In genomic region chr6:125812394-125813231, GRCh38 we compare ENCODE assay signal across 9 cellular contexts. TPM values are rescaled to one million over a fixed set of nuclear protein-coding genes. Genes with fewer than 3 reads are reported as not detected.
DNase-seq lines count a peak whose midpoint lies in the region; ATAC-seq, FAIRE-seq and TF ChIP-seq lines count a peak whose summit lies in the region.
"Had no signal": no experiment of that assay in that cellular context is flagged by ENCODE, and none has a peak within 500 bp of the region (broad histone marks: within the 10 kb centered on the region; RNA-seq: fewer than 3 reads in every experiment).

No MANE protein-coding gene starts in this region.

- no peaks in the 10 kb centered on the region for H3K27me3 ChIP-seq in SK-N-SH (ENCODE audit: insufficient read depth)

- FAIRE-seq in GM18507 (lab: Jason Lieb, UNC): peak; percentile 53

- POLR2A ChIA-PET in SK-N-SH (lab: Yijun Ruan, JAX): no interaction called here

- peak in 1 of 2 experiments; percentile 60; a peak in 1 of 4 replicates for TF ChIP-seq EP300 in SK-N-SH (IDR thresholded peaks at IDR 0.05; ENCODE audit: borderline replicate concordance in 1 of 2, low read depth in 1 of 2, low read length in 1 of 2)

- H3K9ac ChIP-seq in SK-N-SH: peak overlapping the region; percentile 57; the same call in 1 of the 2 replicates

- H3K9me2 ChIP-seq in SK-N-SH: no peaks in the 10 kb centered on the region

- H3K4me2 ChIP-seq in SK-N-SH: peak overlapping the region; percentile 58

- no peak for TF ChIP-seq CTCF in SK-N-SH (IDR thresholded peaks at IDR 0.05)

- DNase-seq in GM18507 (ENCODE audit: extremely low spot score, insufficient read length, low read depth) (no peak), SK-N-SH (no peak), fibroblast of the conjunctiva (ENCODE audit: low read depth) (peak; percentile 87), skeletal muscle cell (ENCODE audit: low read depth) (peak; percentile 87), NCI-H187 (lab: John Stamatoyannopoulos, UW) (no peak)
- DNase-seq in effector memory CD8-positive, alpha-beta T cell: no peak
- no peak for DNase-seq in stimulated activated CD4-positive, alpha-beta T cell treated with anti-CD3 and anti-CD28 coated beads, Interleukin-12 subunit alpha, Interleukin-12 subunit beta, amount 100 ng/mL, for 4 hours
- DNase-seq: activated CD8-positive, alpha-beta T cell treated with anti-CD3 and anti-CD28 coated beads for 36 hours had no signal

- ATAC-seq in effector memory CD8-positive, alpha-beta T cell (replicated peaks): no peak
- ATAC-seq in HG02870 (IDR thresholded peaks at IDR 0.05; ENCODE audit: unreplicated experiment): no peak
- ATAC-seq: activated CD8-positive, alpha-beta T cell treated with anti-CD3 and anti-CD28 coated beads for 36 hours had no signal

- peak overlapping the region; percentile 80; the same call in 1 of the 2 replicates for H2AFZ ChIP-seq in SK-N-SH (ENCODE audit: low read depth)

- no peaks in the 10 kb centered on the region for H4K20me1 ChIP-seq in SK-N-SH (ENCODE audit: insufficient read depth)

- H3K36me3 ChIP-seq in SK-N-SH (replicated peaks in 1 of 2; ENCODE audit: control insufficient read depth in 1 of 2, insufficient read depth in 2 of 2, low read length in 1 of 2): peaks cover 4 to 11% of the 10 kb centered on the region in 2 experiments

- H3K9me3 ChIP-seq in SK-N-SH: no peaks in the 10 kb centered on the region

- H3K27ac ChIP-seq in SK-N-SH (ENCODE audit: low read depth in 2 of 2, low read length in 1 of 2): peak overlapping the region; percentile 78 to 96

- peaks cover 26% of the 10 kb centered on the region for H3F3A ChIP-seq in SK-N-SH (replicated peaks; ENCODE audit: insufficient read depth)

- 28% methylated on average over 10 of the region's 10 CpGs for WGBS in SK-N-SH (ENCODE audit: low lambda C conversion rate)

- no peaks in the 10 kb centered on the region for H3K9me3 Mint-ChIP-seq in effector memory CD8-positive, alpha-beta T cell
- H3K9me3 Mint-ChIP-seq: activated CD8-positive, alpha-beta T cell treated with anti-CD3 and anti-CD28 coated beads for 36 hours had no signal

- peaks cover 36% of the 10 kb centered on the region for H3K79me2 ChIP-seq in SK-N-SH (ENCODE audit: insufficient read depth)

- H3K36me3 Mint-ChIP-seq in effector memory CD8-positive, alpha-beta T cell (ENCODE audit: insufficient read depth): no peaks in the 10 kb centered on the region

- H3K27me3 Mint-ChIP-seq in effector memory CD8-positive, alpha-beta T cell: no peaks in the 10 kb centered on the region
- H3K27me3 Mint-ChIP-seq: activated CD8-positive, alpha-beta T cell treated with anti-CD3 and anti-CD28 coated beads for 36 hours had no signal

- peaks cover 28 to 38% of the 10 kb centered on the region in 2 experiments; a peak in 3 of 4 replicates for H3K4me1 ChIP-seq in SK-N-SH (ENCODE audit: control insufficient read depth in 1 of 2, insufficient read depth in 2 of 2, low read depth in 1 of 2, low read length in 1 of 2)

- no peak for TF ChIP-seq RAD21 in SK-N-SH (IDR thresholded peaks at IDR 0.05; ENCODE audit: low read length)

- H3K4me3 ChIP-seq in SK-N-SH (ENCODE audit: low read depth in 2 of 2, low read length in 1 of 2): peak overlapping the region; percentile 27 to 47; a peak in 3 of 4 replicates
- H3K4me3 ChIP-seq in skeletal muscle cell (ENCODE audit: low read depth, low read length): peak overlapping the region; percentile 2

- H3K4me3 Mint-ChIP-seq in effector memory CD8-positive, alpha-beta T cell: no peak overlapping the region
- H3K4me3 Mint-ChIP-seq: activated CD8-positive, alpha-beta T cell treated with anti-CD3 and anti-CD28 coated beads for 36 hours had no signal

- H3K4me1 Mint-ChIP-seq in effector memory CD8-positive, alpha-beta T cell (ENCODE audit: low read depth in 2 of 2): peaks cover 50 to 53% of the 10 kb centered on the region in 2 donors

- CTCF ChIA-PET in SK-N-SH (lab: Yijun Ruan, JAX): interaction anchor here (0.6 to 1.1 kb wide), 2 partner anchors 13 to 144 kb away, joined by 3 to 4 read pairs; partner anchors contain the start of gene HINT3

- H3K27ac Mint-ChIP-seq in effector memory CD8-positive, alpha-beta T cell: no peak overlapping the region
- H3K27ac Mint-ChIP-seq: activated CD8-positive, alpha-beta T cell treated with anti-CD3 and anti-CD28 coated beads for 36 hours had no signal

TF ChIP-seq in SK-N-SH, 30 proteins besides CTCF, POLR2A, EP300 and RAD21 (continues in another document):
- no peak for TF ChIP-seq FOXJ3 (CRISPR knock-in tag; IDR thresholded peaks at IDR 0.05)
- TF ChIP-seq JUND (IDR thresholded peaks at IDR 0.05): peak; percentile 71
- TF ChIP-seq, protein P1, sequence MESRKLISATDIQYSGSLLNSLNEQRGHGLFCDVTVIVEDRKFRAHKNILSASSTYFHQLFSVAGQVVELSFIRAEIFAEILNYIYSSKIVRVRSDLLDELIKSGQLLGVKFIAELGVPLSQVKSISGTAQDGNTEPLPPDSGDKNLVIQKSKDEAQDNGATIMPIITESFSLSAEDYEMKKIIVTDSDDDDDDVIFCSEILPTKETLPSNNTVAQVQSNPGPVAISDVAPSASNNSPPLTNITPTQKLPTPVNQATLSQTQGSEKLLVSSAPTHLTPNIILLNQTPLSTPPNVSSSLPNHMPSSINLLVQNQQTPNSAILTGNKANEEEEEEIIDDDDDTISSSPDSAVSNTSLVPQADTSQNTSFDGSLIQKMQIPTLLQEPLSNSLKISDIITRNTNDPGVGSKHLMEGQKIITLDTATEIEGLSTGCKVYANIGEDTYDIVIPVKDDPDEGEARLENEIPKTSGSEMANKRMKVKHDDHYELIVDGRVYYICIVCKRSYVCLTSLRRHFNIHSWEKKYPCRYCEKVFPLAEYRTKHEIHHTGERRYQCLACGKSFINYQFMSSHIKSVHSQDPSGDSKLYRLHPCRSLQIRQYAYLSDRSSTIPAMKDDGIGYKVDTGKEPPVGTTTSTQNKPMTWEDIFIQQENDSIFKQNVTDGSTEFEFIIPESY (IDR thresholded peaks at IDR 0.05; ENCODE audit: borderline replicate concordance, low read depth): no peak
- TF ChIP-seq NRF1 (IDR thresholded peaks at IDR 0.05; ENCODE audit: low read depth, low read length): no peak
- no peak for TF ChIP-seq SMC3 (IDR thresholded peaks at IDR 0.05; ENCODE audit: low read depth, low read length)
- TF ChIP-seq GATA2 (CRISPR knock-in tag; IDR thresholded peaks at IDR 0.05): no peak
- no peak for TF ChIP-seq GABPA (IDR thresholded peaks at IDR 0.05; ENCODE audit: low read depth)
- TF ChIP-seq NFIC (IDR thresholded peaks at IDR 0.05; ENCODE audit: borderline replicate concordance): peak; percentile 83
- no peak for TF ChIP-seq MAX (IDR thresholded peaks at IDR 0.05; ENCODE audit: low read depth)
- 0 out of 2 replicates have a peak, but pooled peaks have one; percentile 24 for TF ChIP-seq TAF1 (IDR thresholded peaks at IDR 0.05; ENCODE audit: borderline replicate concordance, low read depth, low read length)
- TF ChIP-seq RCOR1 (IDR thresholded peaks at IDR 0.05; ENCODE audit: low read length): no peak
- no peak for TF ChIP-seq CHD2 (IDR thresholded peaks at IDR 0.05; ENCODE audit: low read length, partially characterized antibody)
- TF ChIP-seq SIN3A (IDR thresholded peaks at IDR 0.05; ENCODE audit: borderline replicate concordance, low read depth, low read length): 0 out of 2 replicates have a peak, but pooled peaks have one; percentile 24
- TF ChIP-seq, protein P2, sequence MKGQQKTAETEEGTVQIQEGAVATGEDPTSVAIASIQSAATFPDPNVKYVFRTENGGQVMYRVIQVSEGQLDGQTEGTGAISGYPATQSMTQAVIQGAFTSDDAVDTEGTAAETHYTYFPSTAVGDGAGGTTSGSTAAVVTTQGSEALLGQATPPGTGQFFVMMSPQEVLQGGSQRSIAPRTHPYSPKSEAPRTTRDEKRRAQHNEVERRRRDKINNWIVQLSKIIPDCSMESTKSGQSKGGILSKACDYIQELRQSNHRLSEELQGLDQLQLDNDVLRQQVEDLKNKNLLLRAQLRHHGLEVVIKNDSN (IDR thresholded peaks at IDR 0.05; ENCODE audit: borderline replicate concordance, low read depth): no peak; the same call in 1 of the 2 replicates
- TF ChIP-seq IRF3 (IDR thresholded peaks at IDR 0.05; ENCODE audit: low read depth, low read length): no peak
- no peak for TF ChIP-seq RXRA (IDR thresholded peaks at IDR 0.05; ENCODE audit: borderline replicate concordance, low read depth)
- no peak for TF ChIP-seq YY1 (IDR thresholded peaks at IDR 0.05; ENCODE audit: low read depth)
- TF ChIP-seq TEAD4 (IDR thresholded peaks at IDR 0.05; ENCODE audit: borderline replicate concordance, insufficient read depth): 0 out of 2 replicates have a peak, but pooled peaks have one; percentile 22
- TF ChIP-seq POLR2AphosphoS5 (IDR thresholded peaks at IDR 0.05; ENCODE audit: low read depth, low read length): peak; percentile 67
- TF ChIP-seq EZH2phosphoT487 (IDR thresholded peaks at IDR 0.05; ENCODE audit: borderline replicate concordance, low read depth): no peak
- TF ChIP-seq, protein P3, sequence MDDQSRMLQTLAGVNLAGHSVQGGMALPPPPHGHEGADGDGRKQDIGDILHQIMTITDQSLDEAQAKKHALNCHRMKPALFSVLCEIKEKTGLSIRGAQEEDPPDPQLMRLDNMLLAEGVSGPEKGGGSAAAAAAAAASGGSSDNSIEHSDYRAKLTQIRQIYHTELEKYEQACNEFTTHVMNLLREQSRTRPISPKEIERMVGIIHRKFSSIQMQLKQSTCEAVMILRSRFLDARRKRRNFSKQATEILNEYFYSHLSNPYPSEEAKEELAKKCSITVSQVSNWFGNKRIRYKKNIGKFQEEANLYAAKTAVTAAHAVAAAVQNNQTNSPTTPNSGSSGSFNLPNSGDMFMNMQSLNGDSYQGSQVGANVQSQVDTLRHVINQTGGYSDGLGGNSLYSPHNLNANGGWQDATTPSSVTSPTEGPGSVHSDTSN (IDR thresholded peaks at IDR 0.05): peak; percentile 86

RNA-seq across cellular contexts. Expression of gene NCOA7, which starts 21.9 kb away (rescaled TPM):
- polyA plus RNA-seq in SK-N-SH (2012; rRNA removed): 16.3 and 19.6 TPM in 2 replicates
- 14.9 and 19.5 TPM in 2 replicates for polyA plus RNA-seq in SK-N-SH (2012; cell fraction: cytosol; rRNA removed)
- polyA plus RNA-seq in SK-N-SH (2012; cell fraction: nucleus; rRNA removed): 26.4 and 30.5 TPM in 2 replicates

Comparison
In these comparisons a context has a peak if more than half of its experiments do, and no peak if none do; other contexts are left out.
1. DNase-seq: peak in fibroblast of the conjunctiva (single experiment) and skeletal muscle cell (single experiment); none in GM18507 (single experiment), SK-N-SH (single experiment), effector memory CD8-positive, alpha-beta T cell (0 of 3), stimulated activated CD4-positive, alpha-beta T cell treated with anti-CD3 and anti-CD28 coated beads, Interleukin-12 subunit alpha, Interleukin-12 subunit beta, amount 100 ng/mL, for 4 hours (single experiment) and NCI-H187 (0 of 2).